ENCODE assay signal across 18 cellular contexts in the genomic region with DNA sequence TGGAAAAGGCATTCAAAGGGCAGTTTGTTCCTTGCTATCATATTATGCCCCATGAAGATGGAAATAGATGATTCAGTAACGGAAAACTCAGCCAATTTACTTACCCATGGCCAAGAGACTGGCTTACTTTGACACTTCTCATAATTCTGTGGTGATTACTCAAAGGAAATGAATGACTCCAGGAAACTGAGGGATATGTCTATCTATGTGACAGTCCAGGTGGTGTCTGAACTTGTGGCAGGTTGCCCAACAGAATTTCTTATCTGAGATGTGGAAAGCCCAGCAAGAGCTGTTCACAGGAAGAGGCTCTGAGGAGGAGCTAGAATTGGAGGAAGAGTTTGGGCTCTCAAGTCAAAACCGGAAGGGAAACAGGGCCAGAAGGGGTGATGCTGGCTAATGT.
A peak's percentile ranks its signal among the peaks of the same experiment; 100 is the strongest.
DNase-seq lines count a peak whose midpoint lies in the region; ATAC-seq and TF ChIP-seq lines count a peak whose summit lies in the region.
"Had no signal": no experiment of that assay in that cellular context is flagged by ENCODE, and none has a peak within 500 bp of the region (broad histone marks: within the 10 kb centered on the region; RNA-seq: fewer than 3 reads in every experiment).

No MANE protein-coding gene starts in this region.

- 31 to 53% (median 44%) methylated on average over 2 of the region's 2 CpGs for whole genome bisulfite sequencing in psoas muscle, 3 donors

- H3K4me3 ChIP-seq in brain microvascular endothelial cell (ENCODE audit: low read depth, low read length): no peak overlapping the region
- no peak overlapping the region for H3K4me3 ChIP-seq in psoas muscle
- H3K4me3 ChIP-seq: heart left ventricle, right lobe of liver had no signal

- H3K27me3 ChIP-seq in brain microvascular endothelial cell (replicated peaks) (no peaks in the 10 kb centered on the region), psoas muscle (ENCODE audit: insufficient read depth in 3 of 3, low read length in 2 of 3) (no peaks in the 10 kb centered on the region)
- H3K27me3 ChIP-seq: heart left ventricle, right lobe of liver had no signal

- no peaks in the 10 kb centered on the region for H3K4me1 ChIP-seq in psoas muscle
- H3K4me1 ChIP-seq: right lobe of liver had no signal

- intact Hi-C loops in psoas muscle (cut with DNase I): no loop called here

- peak; percentile 65 for DNase-seq in GDM1 (lab: John Stamatoyannopoulos, UW)
- DNase-seq in NCI-H226: peak; percentile 91
- DNase-seq in brain microvascular endothelial cell: peak; percentile 66
- DNase-seq in kidney tubule cell (ENCODE audit: low spot score): peak; percentile 95
- no peak for DNase-seq in DMS153 treated with DMSO at 0.1 percent for 48 hours (lab: John Stamatoyannopoulos, UW; ENCODE audit: unreplicated experiment)
- DNase-seq in psoas muscle: no peak
- DNase-seq in GM20000 (ENCODE audit: low spot score): no peak
- DNase-seq: activated CD4-positive, alpha-beta T cell treated with anti-CD3 and anti-CD28 coated beads for 4 hours; activated T-cell treated with anti-CD3 and anti-CD28 coated beads for 4 hours; DMS79 treated with DMSO at 0.1 percent for 48 hours; heart left ventricle; islet precursor cell; NCI-H2081; nucleus accumbens; right lobe of liver; stimulated activated CD4-positive, alpha-beta T cell treated with anti-CD3 and anti-CD28 coated beads, Interleukin-1b, Interleukin-23, amount 100 ng/mL, for 48 hours had no signal

- in situ Hi-C loops in brain microvascular endothelial cell (cut with HindIII; ENCODE audit: low pct_ligation_motif_present, low sequenced_read_pairs): no loop called here

- no peaks in the 10 kb centered on the region for H3K9me3 ChIP-seq in psoas muscle
- H3K9me3 ChIP-seq: heart left ventricle, right lobe of liver had no signal

- no peaks in the 10 kb centered on the region for H3K36me3 ChIP-seq in brain microvascular endothelial cell (replicated peaks)
- H3K36me3 ChIP-seq in psoas muscle (ENCODE audit: insufficient read depth in 1 of 2, low read depth in 1 of 2): no peaks in the 10 kb centered on the region
- H3K36me3 ChIP-seq: heart left ventricle, right lobe of liver had no signal

- ATAC-seq in psoas muscle (no peak), GM19035 (IDR thresholded peaks at IDR 0.05; ENCODE audit: unreplicated experiment) (no peak)
- ATAC-seq: heart left ventricle had no signal

- H3K27ac ChIP-seq in brain microvascular endothelial cell (no peak overlapping the region), psoas muscle (no peak overlapping the region)
- H3K27ac ChIP-seq: C4-2B, heart left ventricle, right lobe of liver had no signal

- TF ChIP-seq CTCF in brain microvascular endothelial cell (IDR thresholded peaks at IDR 0.05; ENCODE audit: low read depth, low read length, missing control alignments) (no peak), psoas muscle (IDR thresholded peaks at IDR 0.05) (no peak), GM20000 (IDR thresholded peaks at IDR 0.05; ENCODE audit: extremely low read depth, missing control alignments) (no peak)

Comparison
In these comparisons a context has a peak if more than half of its experiments do, and no peak if none do; other contexts are left out.
1. DNase-seq: peak in GDM1 (single experiment), NCI-H226 (single experiment), brain microvascular endothelial cell (single experiment) and kidney tubule cell (single experiment); none in DMS153 treated with DMSO at 0.1 percent for 48 hours (single experiment), psoas muscle (0 of 2) and GM20000 (single experiment).